Comparison of ENCODE assay signal across 8 cellular contexts in genomic region chr11:36292311-36292722, GRCh38. TPM values are rescaled to one million over a fixed set of nuclear protein-coding genes. Genes with fewer than 3 reads are reported as not detected.
DNase-seq lines count a peak whose midpoint lies in the region; ATAC-seq, FAIRE-seq and TF ChIP-seq lines count a peak whose summit lies in the region.

No MANE protein-coding gene starts in this region.

- peak overlapping the region; percentile 61; the same call in 1 of the 2 replicates for H2AFZ ChIP-seq in OCI-LY3 (ENCODE audit: low read depth, low read length)

- ATAC-seq in A549 = peak in 1 of 2 experiments; percentile 11; a peak in 1 of 6 replicates
- ATAC-seq in HG03175 (IDR thresholded peaks at IDR 0.05; ENCODE audit: unreplicated experiment) = peak; percentile 22
- no peak for ATAC-seq in HG02970 (IDR thresholded peaks at IDR 0.05; ENCODE audit: low FRiP score, unreplicated experiment)

- peak overlapping the region; percentile 8; the same call in 1 of the 2 replicates for H3K9ac ChIP-seq in OCI-LY3 (ENCODE audit: low read length)

- no peak for FAIRE-seq in A549 (lab: Jason Lieb, UNC)

- H3K9me3 ChIP-seq in A549 (no peaks in the 10 kb centered on the region), OCI-LY3 (ENCODE audit: insufficient read depth, low read length) (no peaks in the 10 kb centered on the region)

- no peak overlapping the region for H3K4me3 ChIP-seq in A549
- H3K4me3 ChIP-seq in OCI-LY3 (ENCODE audit: low read length) = peak overlapping the region; percentile 41

- WGBS in A549 (ENCODE audit: missing lambda C conversion rate) = 7% methylated on average over 4 of the region's 4 CpGs

- H3K4me1 ChIP-seq in A549 (peaks cover 11% of the 10 kb centered on the region; the same call in 1 of the 3 replicates), OCI-LY3 (ENCODE audit: low read length) (peaks cover 20% of the 10 kb centered on the region)

- no peak for TF ChIP-seq POLR2A in A549 (IDR thresholded peaks at IDR 0.05; ENCODE audit: low read length)

- H3K27me3 ChIP-seq in OCI-LY3 (ENCODE audit: low read depth, low read length) = no peaks in the 10 kb centered on the region

- peak; percentile 35 to 44 for DNase-seq in A549 (ENCODE audit: low read depth in 1 of 2, low spot score in 1 of 2)
- peak; percentile 69 for DNase-seq in ELR (ENCODE audit: low read depth)
- peak; percentile 43 for DNase-seq in dedifferentiated amniotic fluid mesenchymal stem cell (ENCODE audit: extremely low spot score)
- peak; percentile 54 for DNase-seq in myocyte (ENCODE audit: low read depth)
- DNase-seq in COLO668 (lab: John Stamatoyannopoulos, UW; ENCODE audit: unreplicated experiment) = no peak

- TF ChIP-seq CTCF in A549 (IDR thresholded peaks at IDR 0.05) (peak; percentile 89), OCI-LY3 (IDR thresholded peaks at IDR 0.05; ENCODE audit: low read depth, low read length) (peak; percentile 82)

- peak; percentile 84 to 88 for TF ChIP-seq RAD21 in A549 (conservative IDR thresholded peaks at IDR 0.05 in 1 of 2, IDR thresholded peaks at IDR 0.05 in 1 of 2)

- POLR2A ChIA-PET in A549 (lab: Yijun Ruan, JAX) = interaction anchor here (1.4 to 1.9 kb wide), 2 partner anchors 186 to 200 kb away, joined by 5 to 7 read pairs; no protein-coding TSS in a partner anchor

- no peaks in the 10 kb centered on the region for H3K79me2 ChIP-seq in OCI-LY3 (ENCODE audit: low read length)

- H3K27ac ChIP-seq in A549 (0 out of 6 replicates have a peak overlapping the region, but pooled peaks of 1 of the 2 experiments have one; percentile 44), OCI-LY3 (ENCODE audit: low read length) (no peak overlapping the region)

- TF ChIP-seq EP300 in A549 (IDR thresholded peaks at IDR 0.05) = no peak

- no peaks in the 10 kb centered on the region for H3K36me3 ChIP-seq in OCI-LY3 (replicated peaks; ENCODE audit: low read depth, low read length)

- CTCF ChIA-PET in A549 (lab: Yijun Ruan, JAX) = interaction anchor here (0.6 to 10.6 kb wide), 44 partner anchors 8 to 690 kb away, joined by 3 to 182 read pairs (median 4); partner anchors contain the start of gene TRAF6

- H3K4me2 ChIP-seq in A549 (no peak overlapping the region), OCI-LY3 (ENCODE audit: low read length) (peak overlapping the region; percentile 60)

- no peaks in the 10 kb centered on the region for H4K20me1 ChIP-seq in OCI-LY3 (ENCODE audit: insufficient read depth, low read length)

TF ChIP-seq in A549, 52 proteins besides CTCF, POLR2A, EP300 and RAD21:
- peak; percentile 89 for TF ChIP-seq KDM1A (IDR thresholded peaks at IDR 0.05; ENCODE audit: low read depth)
- TF ChIP-seq BHLHE40 (IDR thresholded peaks at IDR 0.05; ENCODE audit: low read depth, low read length) = no peak
- TF ChIP-seq RCOR1 (IDR thresholded peaks at IDR 0.05; ENCODE audit: low read depth, low read length) = peak; percentile 84; the same call in 1 of the 2 replicates
- TF ChIP-seq TP53 (CRISPR knock-in tag; IDR thresholded peaks at IDR 0.05) = no peak
- no peak for TF ChIP-seq TFCP2L1 (CRISPR knock-in tag; IDR thresholded peaks at IDR 0.05)
- 0 out of 2 replicates have a peak, but pooled peaks have one; percentile 72 for TF ChIP-seq CHD4 (IDR thresholded peaks at IDR 0.05; ENCODE audit: borderline replicate concordance)
- TF ChIP-seq FOSB (CRISPR knock-in tag; IDR thresholded peaks at IDR 0.05) = no peak
- TF ChIP-seq HOXA7 (CRISPR knock-in tag; IDR thresholded peaks at IDR 0.05) = no peak
- no peak for TF ChIP-seq RFX5 (IDR thresholded peaks at IDR 0.05)
- TF ChIP-seq NFE2L2 (conservative IDR thresholded peaks at IDR 0.05; ENCODE audit: low read length) = no peak
- no peak for TF ChIP-seq ZC3H11A (IDR thresholded peaks at IDR 0.05)
- no peak for TF ChIP-seq SREBF2 (IDR thresholded peaks at IDR 0.05)
- no peak for TF ChIP-seq FOSL2 (IDR thresholded peaks at IDR 0.05)
- no peak for TF ChIP-seq FOSL2 (CRISPR knock-in tag; IDR thresholded peaks at IDR 0.05)
- peak; percentile 73; the same call in 1 of the 2 replicates for TF ChIP-seq HDAC2 (IDR thresholded peaks at IDR 0.05)
- TF ChIP-seq JUNB (IDR thresholded peaks at IDR 0.05) = no peak
- TF ChIP-seq KDM5A (IDR thresholded peaks at IDR 0.05) = no peak
- no peak for TF ChIP-seq CHD2 (IDR thresholded peaks at IDR 0.05; ENCODE audit: low read length, partially characterized antibody)
- TF ChIP-seq ZFP36 (IDR thresholded peaks at IDR 0.05; ENCODE audit: borderline replicate concordance, partially characterized antibody) = peak; percentile 21
- TF ChIP-seq, protein P1, sequence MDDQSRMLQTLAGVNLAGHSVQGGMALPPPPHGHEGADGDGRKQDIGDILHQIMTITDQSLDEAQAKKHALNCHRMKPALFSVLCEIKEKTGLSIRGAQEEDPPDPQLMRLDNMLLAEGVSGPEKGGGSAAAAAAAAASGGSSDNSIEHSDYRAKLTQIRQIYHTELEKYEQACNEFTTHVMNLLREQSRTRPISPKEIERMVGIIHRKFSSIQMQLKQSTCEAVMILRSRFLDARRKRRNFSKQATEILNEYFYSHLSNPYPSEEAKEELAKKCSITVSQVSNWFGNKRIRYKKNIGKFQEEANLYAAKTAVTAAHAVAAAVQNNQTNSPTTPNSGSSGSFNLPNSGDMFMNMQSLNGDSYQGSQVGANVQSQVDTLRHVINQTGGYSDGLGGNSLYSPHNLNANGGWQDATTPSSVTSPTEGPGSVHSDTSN (IDR thresholded peaks at IDR 0.05) = no peak
- peak; percentile 85 for TF ChIP-seq SMC3 (IDR thresholded peaks at IDR 0.05)
- no peak for TF ChIP-seq RNF2 (IDR thresholded peaks at IDR 0.05; ENCODE audit: borderline replicate concordance, low read depth)
- no peak for TF ChIP-seq HOXB13 (CRISPR knock-in tag; IDR thresholded peaks at IDR 0.05; ENCODE audit: low read depth)
- no peak for TF ChIP-seq MAX (IDR thresholded peaks at IDR 0.05)
- no peak for TF ChIP-seq EHF (CRISPR knock-in tag; IDR thresholded peaks at IDR 0.05)
- TF ChIP-seq NR3C1 (IDR thresholded peaks at IDR 0.05) = no peak
- TF ChIP-seq MYC (IDR thresholded peaks at IDR 0.05; ENCODE audit: borderline replicate concordance, low read length) = no peak
- TF ChIP-seq HES2 (IDR thresholded peaks at IDR 0.05) = no peak

RNA-seq across cellular contexts. Expression of gene COMMD9, which starts 3.1 kb away (rescaled TPM):
- 37.3 and 44.3 TPM in 2 replicates for polyA plus RNA-seq in A549 (2011; rRNA removed)
- polyA plus RNA-seq in A549 (2012; cell fraction: cytosol; rRNA removed) = 54.1 and 66.7 TPM in 2 replicates
- polyA plus RNA-seq in A549 (2012; cell fraction: nucleus; rRNA removed) = 29.8 and 38.9 TPM in 2 replicates
- 33.5 to 36.3 TPM (median 36.0 TPM) in 3 replicates for polyA plus RNA-seq in A549 (2017; fragmentation: RNase III; extraction: RNeasy Plus Mini Kit Qiagen cat#74134 plus additional on column Dnase treatment)
- 35.9 and 52.2 TPM in 2 replicates for polyA minus RNA-seq in A549 (2011; rRNA and poly(A)+ RNA removed)
- 44.2 and 64.5 TPM in 2 replicates for total RNA-seq in myocyte
- polyA plus RNA-seq in myocyte (2012) = 82.3 TPM

RNA-seq across cellular contexts. Expression of gene PRR5L, which starts 3.8 kb away (rescaled TPM):
- polyA plus RNA-seq in A549 (2011; rRNA removed) (6.9 and 9.3 TPM in 2 replicates), A549 (2017; fragmentation: RNase III; extraction: RNeasy Plus Mini Kit Qiagen cat#74134 plus additional on column Dnase treatment) (7.8 to 12.1 TPM (median 8.6 TPM) in 3 replicates)
- polyA plus RNA-seq in A549 (2012; cell fraction: cytosol; rRNA removed) = 5.0 and 5.4 TPM in 2 replicates
- 14.6 and 18.2 TPM in 2 replicates for polyA plus RNA-seq in A549 (2012; cell fraction: nucleus; rRNA removed)
- 9.9 and 10.5 TPM in 2 replicates for polyA minus RNA-seq in A549 (2011; rRNA and poly(A)+ RNA removed)
- 19.8 and 20.7 TPM in 2 replicates for total RNA-seq in myocyte
- polyA plus RNA-seq in myocyte (2012) = 35.7 TPM
